18 cellular contexts compared by ENCODE assay signal in genomic region chr13:106178816-106179215, GRCh38.
"Had no signal": no experiment of that assay in that cellular context is flagged by ENCODE, and none has a peak within 500 bp of the region (broad histone marks: within the 10 kb centered on the region; RNA-seq: fewer than 3 reads in every experiment).

No MANE protein-coding gene starts in this region.

- H3K4me3 ChIP-seq: heart left ventricle, skin epidermis, testis, tibial nerve, upper lobe of right lung had no signal

- ATAC-seq: esophagus mucosa; heart left ventricle; left lobe of liver; naive thymus-derived CD8-positive, alpha-beta T cell; sciatic nerve; stimulated activated naive B cell treated with anti-CD40 and anti-IgM and Interleukin-4, amounts not matched to agents 10 μg/mL and 1 μg/mL and 100 μg/mL, for 72 hours; stimulated activated naive CD8-positive, alpha-beta T cell treated with anti-CD3 and anti-CD28 coated beads, Interleukin-15, amount 100 ng/mL, for 72 hours; upper lobe of right lung had no signal

- DNase-seq: effector memory CD4-positive, alpha-beta T cell; heart left ventricle; hippocampal formation; islet precursor cell; mammary epithelial cell; naive thymus-derived CD8-positive, alpha-beta T cell; posterior cingulate gyrus; stimulated activated CD4-positive, alpha-beta T cell treated with anti-CD3 and anti-CD28 coated beads, Interleukin-2, amount 100 ng/mL, for 24 hours; stimulated activated CD4-positive, alpha-beta T cell treated with anti-CD3 and anti-CD28 coated beads, Interleukin-4, amount 100 ng/mL, for 4 hours; stimulated activated naive B cell treated with anti-CD40 and anti-IgM and Interleukin-4, amounts not matched to agents 10 μg/mL and 1 μg/mL and 100 μg/mL, for 72 hours; stimulated activated naive CD8-positive, alpha-beta T cell treated with anti-CD3 and anti-CD28 coated beads, Interleukin-15, amount 100 ng/mL, for 72 hours; testis; upper lobe of right lung had no signal
